13 cellular contexts compared by ENCODE assay signal in the genomic region with DNA sequence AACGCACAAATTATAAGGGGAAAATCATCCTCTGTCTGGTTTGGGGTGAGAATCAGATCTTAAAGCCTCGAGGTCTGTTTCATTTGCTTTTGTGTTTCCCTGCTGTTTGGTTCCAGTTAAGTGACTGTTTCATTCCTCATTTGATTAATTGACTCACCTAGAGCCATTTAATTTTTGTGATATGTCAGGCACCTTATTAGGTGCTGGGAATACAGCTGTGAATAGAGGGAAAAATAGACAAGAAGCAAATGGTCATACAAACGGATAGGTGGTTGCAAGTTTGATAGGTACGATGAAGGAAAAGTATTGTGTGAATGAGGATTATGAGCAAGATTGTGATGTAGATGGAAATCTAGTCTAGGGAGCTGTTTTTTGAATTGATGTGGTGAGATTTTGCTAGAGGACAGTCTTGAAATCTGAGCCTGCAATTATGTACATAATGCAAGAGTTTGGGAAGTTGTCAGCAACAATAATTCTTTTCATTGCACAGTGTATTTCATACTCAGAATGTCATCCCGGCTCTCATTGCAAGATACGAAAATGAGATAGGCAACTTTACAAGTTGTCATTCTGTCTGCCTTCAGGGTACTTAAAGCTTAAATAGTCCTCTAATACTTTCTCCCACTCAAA. TPM values are rescaled to one million over a fixed set of nuclear protein-coding genes. Genes with fewer than 3 reads are reported as not detected.
DNase-seq lines count a peak whose midpoint lies in the region; ATAC-seq, FAIRE-seq and TF ChIP-seq lines count a peak whose summit lies in the region.
"Had no signal": no experiment of that assay in that cellular context is flagged by ENCODE, and none has a peak within 500 bp of the region (broad histone marks: within the 10 kb centered on the region; RNA-seq: fewer than 3 reads in every experiment).

No MANE protein-coding gene starts in this region.

- H3K4me1 ChIP-seq in cardiac muscle cell (ENCODE audit: low read depth): peaks cover 36% of the 10 kb centered on the region
- peaks cover 0 to 43% of the 10 kb centered on the region in 2 donors for H3K4me1 ChIP-seq in ascending aorta
- H3K4me1 ChIP-seq in hepatocyte (ENCODE audit: insufficient read depth): peaks cover 38% of the 10 kb centered on the region
- H3K4me1 ChIP-seq in thoracic aorta (ENCODE audit: control insufficient read depth in 1 of 2, low read depth in 2 of 2): peaks cover 28 to 56% of the 10 kb centered on the region in 2 donors
- H3K4me1 ChIP-seq in uterus: peaks cover 0 to 6% of the 10 kb centered on the region in 2 donors

- H3K4me3 ChIP-seq in cardiac muscle cell: peak overlapping the region; percentile 94
- peak overlapping the region; percentile 83 to 99 for H3K4me3 ChIP-seq in ascending aorta
- H3K4me3 ChIP-seq in hepatocyte: peak overlapping the region; percentile 96
- H3K4me3 ChIP-seq in thoracic aorta: peak overlapping the region; percentile 93
- H3K4me3 ChIP-seq in uterus: no peak overlapping the region

- no peak for TF ChIP-seq CTCF in cardiac muscle cell (IDR thresholded peaks at IDR 0.05; ENCODE audit: low read depth, low read length)
- no peak for TF ChIP-seq CTCF in ascending aorta (IDR thresholded peaks at IDR 0.05)
- TF ChIP-seq CTCF in hepatocyte (IDR thresholded peaks at IDR 0.05; ENCODE audit: poor library complexity): no peak
- no peak for TF ChIP-seq CTCF in thoracic aorta (IDR thresholded peaks at IDR 0.05)
- no peak for TF ChIP-seq CTCF in uterus (IDR thresholded peaks at IDR 0.05)

- peak overlapping the region; percentile 90 for H3K4me2 ChIP-seq in hepatocyte

- H3K27ac ChIP-seq in cardiac muscle cell (peak overlapping the region; percentile 98), ascending aorta (peak overlapping the region in 1 of 2 donors; percentile 94), hepatocyte (peak overlapping the region; percentile 99), thoracic aorta (peak overlapping the region in 1 of 2 donors; percentile 95), uterus (no peak overlapping the region)

- no peaks in the 10 kb centered on the region for H3K36me3 ChIP-seq in cardiac muscle cell
- H3K36me3 ChIP-seq in ascending aorta: no peaks in the 10 kb centered on the region
- no peaks in the 10 kb centered on the region for H3K36me3 ChIP-seq in hepatocyte (replicated peaks; ENCODE audit: insufficient read depth, low read depth)
- H3K36me3 ChIP-seq in thoracic aorta: no peaks in the 10 kb centered on the region
- H3K36me3 ChIP-seq in uterus: no peaks in the 10 kb centered on the region
- H3K36me3 ChIP-seq: thyroid gland had no signal

- TF ChIP-seq POLR2A in GM12891 (IDR thresholded peaks at IDR 0.05; ENCODE audit: low read depth, low read length): no peak
- no peak for TF ChIP-seq POLR2A in uterus (IDR thresholded peaks at IDR 0.05)

- FAIRE-seq in GM12891 (lab: Jason Lieb, UNC): no peak
- FAIRE-seq: A204.1, TTC549 had no signal

- intact Hi-C loops in left ventricle myocardium superior (cut with micrococcal nuclease): loop anchor here (5.0 kb wide), 2 partner anchors 39 to 156 kb away; no protein-coding TSS in a partner anchor
- intact Hi-C loops in ascending aorta (cut with DNase I): loop anchor here (5.0 kb wide), 1 partner anchor 71 kb away; no protein-coding TSS in a partner anchor
- intact Hi-C loops in uterus (cut with DNase I; ENCODE audit: low total_unique reads): no loop called here

- peaks cover 66% of the 10 kb centered on the region for H4K20me1 ChIP-seq in hepatocyte (ENCODE audit: insufficient read depth, poor library complexity, severe bottlenecking)

- H3K79me2 ChIP-seq in hepatocyte: peaks cover 71% of the 10 kb centered on the region

- no peak overlapping the region for H2AFZ ChIP-seq in hepatocyte

- WGBS in hepatocyte (ENCODE audit: low lambda C conversion rate, missing lambda C conversion rate): 56% methylated on average over 6 of the region's 6 CpGs

- DNase-seq in cardiac muscle cell (ENCODE audit: low read depth in 1 of 2, low spot score in 1 of 2): peak in 1 of 2 donors; percentile 15
- no peak for DNase-seq in left ventricle myocardium superior
- DNase-seq in ascending aorta (ENCODE audit: low spot score in 2 of 2): no peak
- no peak for DNase-seq in hepatocyte (ENCODE audit: low spot score)
- DNase-seq in thoracic aorta (ENCODE audit: low spot score): no peak
- no peak for DNase-seq in GM12891 (ENCODE audit: insufficient read length, low spot score)
- DNase-seq in uterus: no peak
- DNase-seq: activated naive CD4-positive, alpha-beta T cell; stimulated activated CD4-positive, alpha-beta T cell treated with anti-CD3 and anti-CD28 coated beads, Interleukin-4, amount 100 ng/mL, for 1 hour had no signal

- ATAC-seq in left ventricle myocardium superior (no peak), thoracic aorta (ENCODE audit: insufficient number of reproducible peaks, low FRiP score, low read depth) (no peak), HG03045 (IDR thresholded peaks at IDR 0.05; ENCODE audit: unreplicated experiment) (no peak)

- H3K9me3 ChIP-seq in cardiac muscle cell (ENCODE audit: low read depth) (no peaks in the 10 kb centered on the region), ascending aorta (no peaks in the 10 kb centered on the region), hepatocyte (ENCODE audit: low read depth) (no peaks in the 10 kb centered on the region), thoracic aorta (no peaks in the 10 kb centered on the region), uterus (no peaks in the 10 kb centered on the region)
- H3K9me3 ChIP-seq: thyroid gland had no signal

- H3K27me3 ChIP-seq in cardiac muscle cell (no peaks in the 10 kb centered on the region), ascending aorta (no peaks in the 10 kb centered on the region), hepatocyte (no peaks in the 10 kb centered on the region), thoracic aorta (replicated peaks; ENCODE audit: insufficient read depth) (no peaks in the 10 kb centered on the region), uterus (no peaks in the 10 kb centered on the region)
- H3K27me3 ChIP-seq: thyroid gland had no signal

- H3K9me2 ChIP-seq in hepatocyte (replicated peaks; ENCODE audit: insufficient read depth): no peaks in the 10 kb centered on the region

TF ChIP-seq in GM12891, 5 proteins besides CTCF, POLR2A, EP300 and RAD21:
- TF ChIP-seq POU2F2 (IDR thresholded peaks at IDR 0.05; ENCODE audit: low read depth, low read length) (no peak), TAF1 (IDR thresholded peaks at IDR 0.05; ENCODE audit: low read depth, low read length) (no peak), PAX5 (IDR thresholded peaks at IDR 0.05; ENCODE audit: insufficient read depth, low read length, severe bottlenecking) (no peak), SPI1 (IDR thresholded peaks at IDR 0.05; ENCODE audit: low read depth, low read length) (no peak), POLR2AphosphoS5 (IDR thresholded peaks at IDR 0.05; ENCODE audit: low read depth, low read length) (no peak)
TF ChIP-seq in GM12891: peak in this region for 0.

RNA-seq across cellular contexts. Expression of gene ACSL3, which starts 2.2 kb away (rescaled TPM):
- total RNA-seq in cardiac muscle cell: 148 and 177 TPM in 2 replicates
- 108 and 119 TPM in 2 replicates for polyA plus RNA-seq in cardiac muscle cell
- total RNA-seq in left ventricle myocardium superior: 48.8 TPM
- total RNA-seq in ascending aorta: 48.9 TPM
- 123 and 133 TPM in 2 replicates for total RNA-seq in hepatocyte
- 78.1 and 82.1 TPM in 2 replicates for polyA plus RNA-seq in hepatocyte
- 10 to 100 TPM; 65.1 to 79.0 TPM for total RNA-seq in thoracic aorta
- 21.6 TPM for polyA plus RNA-seq in GM12891 (2012; ENCODE audit: low read depth, missing spikeins)
- 100 to 1,000 TPM in 1 of 4 donors, 10 to 100 TPM in 3; 39.7 to 101 (median 61.2) TPM for total RNA-seq in uterus

Comparison
In these comparisons a context has a peak if more than half of its experiments do, and no peak if none do; other contexts are left out.
1. H3K27ac ChIP-seq: peak in cardiac muscle cell (single experiment) and hepatocyte (single experiment); none in uterus (0 of 2).
2. H3K4me3 ChIP-seq: peak in cardiac muscle cell (single experiment), ascending aorta (2 of 2), hepatocyte (single experiment) and thoracic aorta (single experiment); none in uterus (0 of 2).